15 cellular contexts compared by ENCODE assay signal in genomic region chr5:160333726-160334125, GRCh38. TPM values are rescaled to one million over a fixed set of nuclear protein-coding genes. Genes with fewer than 3 reads are reported as not detected.
DNase-seq lines count a peak whose midpoint lies in the region; ATAC-seq and TF ChIP-seq lines count a peak whose summit lies in the region.
"Had no signal": no experiment of that assay in that cellular context is flagged by ENCODE, and none has a peak within 500 bp of the region (broad histone marks: within the 10 kb centered on the region; RNA-seq: fewer than 3 reads in every experiment).

No MANE protein-coding gene starts in this region.

- H3K4me3 ChIP-seq in AG10803 (ENCODE audit: low read length) = no peak overlapping the region
- no peak overlapping the region for H3K4me3 ChIP-seq in astrocyte of the spinal cord (ENCODE audit: low read depth, low read length)
- no peak overlapping the region for H3K4me3 ChIP-seq in left lung
- H3K4me3 ChIP-seq in Karpas-422 (ENCODE audit: low read length) = no peak overlapping the region
- H3K4me3 ChIP-seq: dorsolateral prefrontal cortex, SJSA1, skin epidermis had no signal

- H3K4me1 ChIP-seq in left lung = no peaks in the 10 kb centered on the region
- no peaks in the 10 kb centered on the region for H3K4me1 ChIP-seq in Karpas-422 (ENCODE audit: low read length)
- H3K4me1 ChIP-seq: SJSA1 had no signal

- H3K79me2 ChIP-seq in Karpas-422 (ENCODE audit: low read length) = no peaks in the 10 kb centered on the region

- no peaks in the 10 kb centered on the region for H3K9me2 ChIP-seq in Karpas-422 (replicated peaks; ENCODE audit: insufficient read depth, low read length)

- H4K20me1 ChIP-seq in Karpas-422 (ENCODE audit: insufficient read depth, low read depth, low read length) = no peaks in the 10 kb centered on the region

- DNase-seq in AG10803 (ENCODE audit: low read depth) (peak; percentile 62), MV-4-11 (lab: John Stamatoyannopoulos, UW) (peak; percentile 93), astrocyte of the spinal cord (ENCODE audit: low read depth, low spot score) (peak; percentile 5), left lung (no peak), RKO (ENCODE audit: low spot score) (no peak), Karpas-422 (no peak), mucosa of gallbladder (ENCODE audit: low spot score) (no peak)
- no peak for DNase-seq in effector CD8-positive, alpha-beta T cell (lab: John Stamatoyannopoulos, UW)
- DNase-seq: activated CD4-positive, alpha-beta T cell treated with anti-CD3 and anti-CD28 coated beads, Interleukin-2, amount 50 U/mL, for 1 hour; activated T-cell treated with anti-CD3 and anti-CD28 coated beads, Interleukin-2, amount 50 U/mL, for 4 hours; amniotic stem cell; dorsolateral prefrontal cortex; NCI-H2081 treated with DMSO at 0.1 percent for 48 hours had no signal

- H3K4me2 ChIP-seq in Karpas-422 (ENCODE audit: low read depth, low read length, poor library complexity, severe bottlenecking) = no peak overlapping the region

- H3K36me3 ChIP-seq in left lung (no peaks in the 10 kb centered on the region), Karpas-422 (ENCODE audit: insufficient read depth, low read length) (no peaks in the 10 kb centered on the region)
- H3K36me3 ChIP-seq: SJSA1 had no signal

- in situ Hi-C loops in astrocyte of the spinal cord (cut with HindIII; ENCODE audit: low sequenced_read_pairs) = no loop called here

- H3K9me3 ChIP-seq in left lung (no peaks in the 10 kb centered on the region), Karpas-422 (ENCODE audit: low read length) (no peaks in the 10 kb centered on the region)
- H3K9me3 ChIP-seq: SJSA1 had no signal

- no peak overlapping the region for H3K9ac ChIP-seq in Karpas-422 (ENCODE audit: low read length)

- H2AFZ ChIP-seq in Karpas-422 (ENCODE audit: low read length) = no peak overlapping the region

- no peaks in the 10 kb centered on the region for H3K27me3 ChIP-seq in left lung
- H3K27me3 ChIP-seq in Karpas-422 (ENCODE audit: low read length) = no peaks in the 10 kb centered on the region
- H3K27me3 ChIP-seq: dorsolateral prefrontal cortex, SJSA1 had no signal

- TF ChIP-seq CTCF in AG10803 (conservative IDR thresholded peaks at IDR 0.05; ENCODE audit: low read length) (no peak), astrocyte of the spinal cord (IDR thresholded peaks at IDR 0.05; ENCODE audit: low read depth, low read length) (no peak), left lung (IDR thresholded peaks at IDR 0.05) (no peak)

- intact Hi-C loops in left lung (cut with DNase I) = no loop called here

- peak; percentile 55 for ATAC-seq in left lung
- ATAC-seq: activated T-cell treated with anti-CD3 and anti-CD28 coated beads, Interleukin-2, amount 50 U/mL, for 4 hours had no signal

- H3K27ac ChIP-seq in left lung = no peak overlapping the region
- H3K27ac ChIP-seq in Karpas-422 (ENCODE audit: low read length) = no peak overlapping the region
- H3K27ac ChIP-seq: dorsolateral prefrontal cortex, SJSA1, skin epidermis had no signal

RNA-seq across cellular contexts. Expression of gene CCNJL, which starts 21.4 kb away (rescaled TPM):
- total RNA-seq in left lung = 10 to 100 TPM; 16.0 to 19.6 TPM
- total RNA-seq in Karpas-422 (2014; rRNA removed; shearing (Covaris generic); ENCODE audit: low replicate concordance) = not detected in 2 replicates
- 1.3 TPM for total RNA-seq in mucosa of gallbladder

RNA-seq across cellular contexts. Expression of gene C1QTNF2, which starts 36.7 kb away (rescaled TPM):
- 1 to 10 TPM; 2.3 to 2.9 TPM for total RNA-seq in left lung
- total RNA-seq in Karpas-422 (2014; rRNA removed; shearing (Covaris generic); ENCODE audit: low replicate concordance) = not detected in 2 replicates
- 2.2 TPM for total RNA-seq in mucosa of gallbladder
- total RNA-seq: activated T-cell treated with anti-CD3 and anti-CD28 coated beads, Interleukin-2, amount 50 U/mL, for 4 hours had no signal

Comparison
In these comparisons a context has a peak if more than half of its experiments do, and no peak if none do; other contexts are left out.
1. DNase-seq: peak in AG10803 (single experiment), MV-4-11 (single experiment) and astrocyte of the spinal cord (single experiment); none in left lung (0 of 2), effector CD8-positive, alpha-beta T cell (single experiment), RKO (single experiment), Karpas-422 (single experiment) and mucosa of gallbladder (single experiment).